Comparison of ENCODE assay signal across 23 cellular contexts in the genomic region with DNA sequence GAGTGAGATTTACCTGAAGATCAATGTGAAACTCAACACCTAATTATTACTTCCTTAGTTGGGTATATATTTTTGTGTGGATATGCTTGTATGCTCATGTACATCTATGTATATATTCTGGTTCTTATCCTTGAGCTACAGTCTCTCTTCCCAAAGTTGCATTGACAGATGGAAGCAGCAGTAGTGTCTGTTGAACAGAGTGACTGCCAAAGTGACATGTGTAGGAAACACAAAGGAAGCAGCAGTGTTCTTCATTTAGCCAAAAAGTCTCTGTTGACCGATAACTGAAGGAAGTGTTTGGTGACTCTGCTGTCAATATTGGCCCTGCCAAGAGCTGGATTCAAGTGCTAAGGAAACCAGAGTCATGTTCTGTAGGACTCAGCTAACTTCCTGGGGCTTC.
"Had no signal": no experiment of that assay in that cellular context is flagged by ENCODE, and none has a peak within 500 bp of the region (broad histone marks: within the 10 kb centered on the region; RNA-seq: fewer than 3 reads in every experiment).

No MANE protein-coding gene starts in this region.

- ATAC-seq: left colon; left lung; lower lobe of right lung; natural killer cell treated with Interleukin-12 subunit alpha and Interleukin-12 subunit beta and Interleukin-15 and Interleukin-18, amount 100 ng/mL, for 72 hours; stimulated activated memory B cell treated with anti-CD40 and anti-IgM and Interleukin-4, amounts not matched to agents 10 μg/mL and 1 μg/mL and 100 μg/mL, for 72 hours; stimulated activated naive CD8-positive, alpha-beta T cell treated with anti-CD3 and anti-CD28 coated beads, Interleukin-15, amount 100 ng/mL, for 72 hours had no signal

- H3K9me3 ChIP-seq: left lung, lower lobe of right lung, ovary, right atrium auricular region, right lobe of liver, tibial nerve, uterus had no signal

- H3K36me3 ChIP-seq: ovary, right lobe of liver, uterus had no signal

- H3K4me1 ChIP-seq: left lung, lower lobe of right lung, right atrium auricular region, tibial nerve, uterus had no signal

- H3K27ac ChIP-seq: left lung, lower lobe of right lung, ovary, right atrium auricular region, right lobe of liver, tibial nerve, uterus had no signal

- H3K4me3 ChIP-seq: left lung, lower lobe of right lung, ovary, right atrium auricular region, right lobe of liver, smooth muscle cell, tibial nerve, uterus had no signal

- DNase-seq: hypothalamus; immature natural killer cell; kidney; left colon; left lung; lower lobe of right lung; mesendoderm; naive B cell; ovary; right lobe of liver; stimulated activated CD4-positive, alpha-beta T cell treated with anti-CD3 and anti-CD28 coated beads, Interleukin-1b, Interleukin-23, amount 100 ng/mL, for 48 hours; stimulated activated CD4-positive, alpha-beta T cell treated with anti-CD3 and anti-CD28 coated beads, Interleukin-2, amount 100 ng/mL, for 48 hours; stimulated activated CD4-positive, alpha-beta T cell treated with anti-CD3 and anti-CD28 coated beads, Interleukin-4, amount 100 ng/mL, for 4 hours; stimulated activated CD8-positive, alpha-beta memory T cell treated with anti-CD3 and anti-CD28 coated beads, Interleukin-4, amount 100 ng/mL, for 48 hours; stimulated activated naive CD4-positive, alpha-beta T cell treated with Interleukin-2 at 50 U/mL for 16 hours; stimulated activated naive CD8-positive, alpha-beta T cell treated with anti-CD3 and anti-CD28 coated beads, Interleukin-15, amount 100 ng/mL, for 72 hours; substantia nigra; uterus had no signal

- H3K27me3 ChIP-seq: left lung, ovary, right atrium auricular region, right lobe of liver, tibial nerve, uterus had no signal
